28 cellular contexts compared by ENCODE assay signal in genomic region chr1:231286603-231287002, GRCh38.
"Had no signal": no experiment of that assay in that cellular context is flagged by ENCODE, and none has a peak within 500 bp of the region (broad histone marks: within the 10 kb centered on the region; RNA-seq: fewer than 3 reads in every experiment).

No MANE protein-coding gene starts in this region.

- ATAC-seq: activated CD4-positive, alpha-beta T cell treated with anti-CD3 and anti-CD28 coated beads for 36 hours; activated CD8-positive, alpha-beta memory T cell treated with anti-CD3 and anti-CD28 coated beads, Interleukin-2, amount 10 ng/mL, durations not matched to agents 7 days and 5 days; activated CD8-positive, alpha-beta T cell treated with anti-CD3 and anti-CD28 coated beads, Interleukin-2, amount 10 ng/mL, durations not matched to agents 7 days and 5 days; activated naive CD8-positive, alpha-beta T cell treated with anti-CD3 and anti-CD28 coated beads, Interleukin-2, amount 50 U/mL, for 24 hours; body of pancreas had no signal

- H3K27ac ChIP-seq: adrenal gland, body of pancreas, epithelial cell of prostate had no signal

- H3K36me3 ChIP-seq: adrenal gland had no signal

- H3K27me3 ChIP-seq: adrenal gland, body of pancreas had no signal

- H3K4me1 ChIP-seq: adrenal gland, body of pancreas had no signal

- H3K4me3 ChIP-seq: adrenal gland, body of pancreas had no signal

- DNase-seq: activated CD4-positive, alpha-beta memory T cell treated with anti-CD3 and anti-CD28 coated beads for 36 hours; activated CD4-positive, alpha-beta T cell treated with anti-CD3 and anti-CD28 coated beads for 36 hours; activated CD4-positive, alpha-beta T cell treated with anti-CD3 and anti-CD28 coated beads, Interleukin-2, amount 10 ng/mL, durations not matched to agents 24 days and 14 days; activated CD4-positive, CD25-positive, alpha-beta regulatory T cell; activated CD4-positive, CD25-positive, alpha-beta regulatory T cell treated with anti-CD3 and anti-CD28 coated beads, Interleukin-2, amount 50 U/mL, for 72 hours; activated CD8-positive, alpha-beta memory T cell treated with anti-CD3 and anti-CD28 coated beads, Interleukin-2, amount 10 ng/mL, durations not matched to agents 7 days and 5 days; activated CD8-positive, alpha-beta memory T cell treated with anti-CD3 and anti-CD28 coated beads, Interleukin-2, amount 50 U/mL, for 4 hours; activated CD8-positive, alpha-beta T cell treated with anti-CD3 and anti-CD28 coated beads, Interleukin-2, amount 10 ng/mL, durations not matched to agents 7 days and 5 days; activated effector memory CD4-positive, alpha-beta T cell treated with anti-CD3 and anti-CD28 coated beads, Interleukin-2, amount 50 U/mL, for 16 hours; activated naive CD4-positive, alpha-beta T cell treated with anti-CD3 and anti-CD28 coated beads for 36 hours; activated naive CD8-positive, alpha-beta T cell treated with anti-CD3 and anti-CD28 coated beads for 36 hours; activated naive CD8-positive, alpha-beta T cell treated with anti-CD3 and anti-CD28 coated beads, Interleukin-2, amount 50 U/mL, for 24 hours; activated T-cell treated with anti-CD3 and anti-CD28 coated beads, Interleukin-2, amount 50 U/mL, for 1 hour; activated T-cell treated with anti-CD3 and anti-CD28 coated beads, Interleukin-2, amount 50 U/mL, for 48 hours; adrenal gland; amygdala; aorta; body of pancreas; caudate nucleus; effector CD8-positive, alpha-beta T cell; foreskin fibroblast; head of caudate nucleus; hippocampal formation had no signal

- H3K9me3 ChIP-seq: adrenal gland, body of pancreas had no signal

- FAIRE-seq: colon, endometrium, endothelial cell of umbilical vein, frontal cortex had no signal
